ENCODE assay signal across 9 cellular contexts in genomic region chr17:75763613-75764416, GRCh38. TPM values are rescaled to one million over a fixed set of nuclear protein-coding genes. Genes with fewer than 3 reads are reported as not detected.
DNase-seq lines count a peak whose midpoint lies in the region; ATAC-seq, FAIRE-seq and TF ChIP-seq lines count a peak whose summit lies in the region.
"Had no signal": no experiment of that assay in that cellular context is flagged by ENCODE, and none has a peak within 500 bp of the region (broad histone marks: within the 10 kb centered on the region; RNA-seq: fewer than 3 reads in every experiment).

No MANE protein-coding gene starts in this region.

- no peak for TF ChIP-seq CTCF in kidney (IDR thresholded peaks at IDR 0.05; ENCODE audit: borderline replicate concordance, extremely low read depth, insufficient read depth)

- no peaks in the 10 kb centered on the region for H3K36me3 Mint-ChIP-seq in activated naive CD8-positive, alpha-beta T cell

- H3K4me3 Mint-ChIP-seq in activated naive CD8-positive, alpha-beta T cell = peak overlapping the region; percentile 76

- H3K27ac ChIP-seq in HUES6 (ENCODE audit: low read depth, low read length) (no peak overlapping the region), kidney (ENCODE audit: low read depth in 2 of 2, low read length in 2 of 2) (peak overlapping the region; percentile 78 to 81), subcutaneous abdominal adipose tissue (ENCODE audit: low read depth, low read length) (no peak overlapping the region)

- no peak overlapping the region for H3K9ac ChIP-seq in HUES6 (ENCODE audit: low read length)
- H3K9ac ChIP-seq in kidney (ENCODE audit: low read length in 2 of 2) = peak overlapping the region; percentile 54 to 75
- H3K9ac ChIP-seq in subcutaneous abdominal adipose tissue (ENCODE audit: low read length in 5 of 5) = peak overlapping the region in 4 of 5 donors; percentile 44 to 83 (median 76)

- H3K4me1 Mint-ChIP-seq in activated naive CD8-positive, alpha-beta T cell (ENCODE audit: low read depth) = peaks cover 14% of the 10 kb centered on the region

- intact Hi-C loops in kidney (cut with DNase I) = no loop called here

- FAIRE-seq in kidney (lab: Jason Lieb, UNC) = no peak
- FAIRE-seq: islet of Langerhans had no signal

- no peaks in the 10 kb centered on the region for H3K36me3 ChIP-seq in HUES6 (ENCODE audit: control insufficient read depth, insufficient read depth, low read length)
- H3K36me3 ChIP-seq in kidney (ENCODE audit: control insufficient read depth in 1 of 2, insufficient read depth in 2 of 2, low read length in 2 of 2) = no peaks in the 10 kb centered on the region
- peaks cover 0 to 12% (median 7%) of the 10 kb centered on the region in 5 donors for H3K36me3 ChIP-seq in subcutaneous abdominal adipose tissue (ENCODE audit: control insufficient read depth in 5 of 5, insufficient read depth in 5 of 5, low read length in 5 of 5)

- ATAC-seq in GM18909 (IDR thresholded peaks at IDR 0.05; ENCODE audit: poor library complexity, unreplicated experiment) (no peak), HG02588 (IDR thresholded peaks at IDR 0.05; ENCODE audit: unreplicated experiment) (no peak)

- DNase-seq in kidney = peak; percentile 73
- no peak for DNase-seq in NCI-H2081 treated with DMSO at 0.1 percent for 48 hours (lab: John Stamatoyannopoulos, UW)
- DNase-seq: NCI-H187 had no signal

- H3K4me3 ChIP-seq in HUES6 (ENCODE audit: low read depth, low read length) (peak overlapping the region; percentile 72), kidney (ENCODE audit: low read length in 2 of 2) (peak overlapping the region; percentile 41 to 73), subcutaneous abdominal adipose tissue (ENCODE audit: low read depth in 1 of 5, low read length in 5 of 5) (peak overlapping the region; percentile 39 to 77 (median 71))

- H3K9me3 Mint-ChIP-seq in activated naive CD8-positive, alpha-beta T cell (ENCODE audit: low read depth) = no peaks in the 10 kb centered on the region

- H3K9me3 ChIP-seq in HUES6 (ENCODE audit: control insufficient read depth, insufficient read depth, low read depth, low read length) (no peaks in the 10 kb centered on the region), kidney (ENCODE audit: control insufficient read depth in 1 of 2, low read length in 2 of 2) (no peaks in the 10 kb centered on the region), subcutaneous abdominal adipose tissue (ENCODE audit: control insufficient read depth in 5 of 5, low read length in 5 of 5) (no peaks in the 10 kb centered on the region)

- no peaks in the 10 kb centered on the region for H3K27me3 Mint-ChIP-seq in activated naive CD8-positive, alpha-beta T cell

- no peaks in the 10 kb centered on the region for H3K27me3 ChIP-seq in HUES6 (ENCODE audit: control insufficient read depth, insufficient read depth, low read length)
- H3K27me3 ChIP-seq in subcutaneous abdominal adipose tissue (ENCODE audit: control insufficient read depth in 5 of 5, insufficient read depth in 4 of 5, low read length in 5 of 5) = no peaks in the 10 kb centered on the region

- no peak overlapping the region for H3K27ac Mint-ChIP-seq in activated naive CD8-positive, alpha-beta T cell

- H3K4me1 ChIP-seq in HUES6 (ENCODE audit: control insufficient read depth, insufficient read depth, low read length) (peaks cover 9% of the 10 kb centered on the region), kidney (ENCODE audit: control insufficient read depth in 1 of 2, insufficient read depth in 1 of 2, low read depth in 1 of 2, low read length in 2 of 2) (peaks cover 12% of the 10 kb centered on the region in 2 donors), subcutaneous abdominal adipose tissue (ENCODE audit: control insufficient read depth in 5 of 5, insufficient read depth in 5 of 5, low read length in 5 of 5) (peaks cover 0 to 18% (median 14%) of the 10 kb centered on the region in 5 donors)

RNA-seq across cellular contexts. Expression of gene GALK1, which starts 1.2 kb away (rescaled TPM):
- 34.5 TPM for total RNA-seq in kidney
- 105 TPM for polyA plus RNA-seq in kidney (ENCODE audit: insufficient read depth, low read depth, low replicate concordance)

RNA-seq across cellular contexts. Expression of gene UNK, which starts 20.8 kb away (rescaled TPM):
- 35.5 TPM for total RNA-seq in kidney
- polyA plus RNA-seq in kidney (ENCODE audit: insufficient read depth, low read depth, low replicate concordance) = 12.0 TPM

RNA-seq across cellular contexts. Expression of gene ITGB4, which starts 42.6 kb away (rescaled TPM):
- total RNA-seq in kidney = 149 TPM
- 15.7 TPM for polyA plus RNA-seq in kidney (ENCODE audit: insufficient read depth, low read depth, low replicate concordance)

Comparison
In these comparisons a context has a peak if more than half of its experiments do, and no peak if none do; other contexts are left out.
1. H3K27ac ChIP-seq: peak in kidney (2 of 2); none in HUES6 (single experiment) and subcutaneous abdominal adipose tissue (single experiment).
2. Peak in every context shown above with its lines, with median percentiles within 50 percentile points of each other: H3K4me3 ChIP-seq.